25 cellular contexts compared by ENCODE assay signal in the genomic region with DNA sequence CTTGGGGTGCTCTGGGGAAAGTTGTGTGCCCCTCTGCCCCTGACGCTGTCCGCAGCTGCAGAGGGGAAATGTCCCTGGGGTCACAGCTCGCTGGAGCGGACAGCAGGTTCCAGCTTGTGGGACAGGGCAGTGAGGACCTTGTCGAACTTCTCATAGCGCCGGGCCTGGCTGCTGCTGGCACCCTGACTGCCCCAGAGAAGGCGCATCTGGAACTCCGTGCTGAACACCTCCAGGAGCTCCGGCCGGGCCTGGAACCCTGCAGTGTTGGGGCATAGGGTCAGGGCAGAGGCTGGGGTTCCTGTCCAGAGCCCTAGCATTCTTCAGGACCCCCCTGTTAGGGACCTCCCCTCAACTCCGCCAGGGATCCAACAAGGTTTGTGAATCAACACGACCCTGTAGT. TPM values are rescaled to one million over a fixed set of nuclear protein-coding genes. Genes with fewer than 3 reads are reported as not detected.
"Had no signal": no experiment of that assay in that cellular context is flagged by ENCODE, and none has a peak within 500 bp of the region (broad histone marks: within the 10 kb centered on the region; RNA-seq: fewer than 3 reads in every experiment).

No MANE protein-coding gene starts in this region.

- H3K9me3 ChIP-seq: esophagus squamous epithelium, gastroesophageal sphincter, left ventricle myocardium inferior, lower lobe of right lung, ovary, suprapubic skin, thyroid gland had no signal

- H3K4me3 ChIP-seq: dorsolateral prefrontal cortex, esophagus squamous epithelium, gastroesophageal sphincter, left ventricle myocardium inferior, lower lobe of right lung, ovary, suprapubic skin, thyroid gland had no signal

- H3K27me3 Mint-ChIP-seq: naive B cell had no signal

- H3K36me3 Mint-ChIP-seq: naive B cell, type B pancreatic cell had no signal

- H3K27ac Mint-ChIP-seq: progenitor cell of endocrine pancreas, type B pancreatic cell had no signal

- H3K36me3 ChIP-seq: ovary had no signal

- ATAC-seq: gastroesophageal sphincter; left cardiac atrium; lower lobe of right lung; right cardiac atrium; stimulated activated naive CD8-positive, alpha-beta T cell treated with anti-CD3 and anti-CD28 coated beads, Interleukin-15, Interleukin-2, amounts not matched to agents 100 U/mL and 50 U/mL, for 24 hours had no signal

- H3K27ac ChIP-seq: gastroesophageal sphincter, lower lobe of right lung, ovary, suprapubic skin, thyroid gland had no signal

- DNase-seq: cortex of kidney; dorsolateral prefrontal cortex; effector memory CD4-positive, alpha-beta T cell; esophagus squamous epithelium; foreskin fibroblast; glutamatergic neuron; left cardiac atrium; left ventricle myocardium inferior; lower lobe of right lung; mesendoderm; naive B cell; nucleus accumbens; ovary; small intestine; stimulated activated CD4-positive, alpha-beta T cell treated with anti-CD3 and anti-CD28 coated beads, Interleukin-12 subunit alpha, Interleukin-12 subunit beta, amount 100 ng/mL, for 4 hours; stimulated activated naive CD8-positive, alpha-beta T cell treated with anti-CD3 and anti-CD28 coated beads, Interleukin-15, Interleukin-2, amounts not matched to agents 100 U/mL and 50 U/mL, for 24 hours; thyroid gland had no signal

- H3K4me3 Mint-ChIP-seq: neural crest cell, type B pancreatic cell had no signal

- H3K9me3 Mint-ChIP-seq: naive B cell, neural crest cell, type B pancreatic cell had no signal

- H3K27me3 ChIP-seq: dorsolateral prefrontal cortex, ovary, suprapubic skin, thyroid gland had no signal

RNA-seq across cellular contexts. Expression of a gene that starts 22.8 kb away (rescaled TPM):
- total RNA-seq: epithelial cell of proximal tubule, gastroesophageal sphincter, neural crest cell had no signal
- polyA plus RNA-seq: keratinocyte had no signal

RNA-seq across cellular contexts. Expression of a gene that starts 31.9 kb away (rescaled TPM):
- total RNA-seq: epithelial cell of proximal tubule, left cardiac atrium, left ventricle myocardium inferior, neural crest cell, right cardiac atrium had no signal
- polyA plus RNA-seq: keratinocyte had no signal

RNA-seq across cellular contexts. Expression of a gene that starts 39.8 kb away (rescaled TPM):
- total RNA-seq: epithelial cell of proximal tubule had no signal
